In the genomic region with DNA sequence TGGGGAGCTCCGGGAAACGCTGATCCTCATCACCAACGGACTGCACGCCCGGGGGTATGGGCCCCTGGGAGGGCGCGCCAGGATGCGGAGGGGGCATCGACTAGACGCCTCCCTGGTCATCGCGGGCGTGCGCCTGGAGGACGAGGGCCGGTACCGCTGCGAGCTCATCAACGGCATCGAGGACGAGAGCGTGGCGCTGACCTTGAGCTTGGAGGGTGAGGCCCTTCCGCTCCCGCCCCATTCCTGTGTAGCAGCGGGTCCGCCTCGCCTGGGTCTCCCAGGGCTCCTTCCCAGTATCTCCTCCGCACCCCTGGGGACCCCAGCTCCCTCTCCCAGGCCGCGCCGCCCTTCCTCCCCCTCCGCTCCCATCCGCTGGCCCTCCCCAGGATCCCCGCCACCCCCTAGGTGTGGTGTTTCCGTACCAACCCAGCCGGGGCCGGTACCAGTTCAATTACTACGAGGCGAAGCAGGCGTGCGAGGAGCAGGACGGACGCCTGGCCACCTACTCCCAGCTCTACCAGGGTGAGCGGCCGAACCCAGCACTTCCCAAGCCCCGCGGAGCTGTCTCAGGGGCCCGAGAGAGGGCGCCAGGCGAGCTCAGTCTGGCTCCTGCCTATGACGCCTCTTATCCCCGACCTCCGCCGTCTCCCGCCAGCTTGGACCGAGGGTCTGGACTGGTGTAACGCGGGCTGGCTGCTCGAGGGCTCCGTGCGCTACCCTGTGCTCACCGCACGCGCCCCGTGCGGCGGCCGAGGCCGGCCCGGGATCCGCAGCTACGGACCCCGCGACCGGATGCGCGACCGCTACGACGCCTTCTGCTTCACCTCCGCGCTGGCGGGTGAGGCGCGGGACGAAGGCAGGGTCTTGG, we compare ENCODE assay signal across 8 cellular contexts. TPM values are rescaled to one million over a fixed set of nuclear protein-coding genes. Genes with fewer than 3 reads are reported as not detected.
DNase-seq lines count a peak whose midpoint lies in the region; ATAC-seq and TF ChIP-seq lines count a peak whose summit lies in the region.

No MANE protein-coding gene starts in this region.

- H3K9me3 ChIP-seq in ES-I3 (ENCODE audit: control insufficient read depth, insufficient read depth, low read length) (no peaks in the 10 kb centered on the region), esophagus muscularis mucosa (no peaks in the 10 kb centered on the region)

- ATAC-seq in natural killer cell (peak; percentile 42 to 61 (median 51)), HG02884 (IDR thresholded peaks at IDR 0.05; ENCODE audit: unreplicated experiment) (no peak), HG03095 (IDR thresholded peaks at IDR 0.05; ENCODE audit: unreplicated experiment) (no peak)

- no peak for TF ChIP-seq POLR2A in esophagus muscularis mucosa (IDR thresholded peaks at IDR 0.05; ENCODE audit: low read depth)

- peaks cover 61 to 63% of the 10 kb centered on the region in 2 donors for H3K27me3 Mint-ChIP-seq in natural killer cell (ENCODE audit: low read depth in 2 of 2)

- peaks cover 10 to 67% (median 33%) of the 10 kb centered on the region in 4 donors for H3K27me3 ChIP-seq in esophagus muscularis mucosa

- 5% methylated on average over 11 of the region's 87 CpGs for WGBS in esophagus muscularis mucosa
- 2% methylated on average over 87 of the region's 87 CpGs for WGBS in urinary bladder

- peak overlapping the region; percentile 86 for H3K9ac ChIP-seq in ES-I3 (ENCODE audit: low read depth, low read length)

- DNase-seq in NCI-H1105 (lab: John Stamatoyannopoulos, UW) = peak; percentile 45
- DNase-seq in activated CD4-positive, alpha-beta T cell treated with anti-CD3 and anti-CD28 coated beads, Interleukin-2, amount 50 U/mL, for 48 hours = peak; percentile 59 to 69
- DNase-seq in esophagus muscularis mucosa (ENCODE audit: extremely low spot score) = no peak
- no peak for DNase-seq in natural killer cell

- no peak overlapping the region for H3K27ac Mint-ChIP-seq in natural killer cell

- H3K4me1 Mint-ChIP-seq in natural killer cell = peaks cover 7 to 8% of the 10 kb centered on the region in 2 donors

- no peaks in the 10 kb centered on the region for H3K9me3 Mint-ChIP-seq in natural killer cell

- no peaks in the 10 kb centered on the region; the same call in 1 of the 2 replicates for H3K4me1 ChIP-seq in ES-I3 (ENCODE audit: insufficient read depth, low read length)
- H3K4me1 ChIP-seq in esophagus muscularis mucosa = peaks cover 24 to 28% (median 26%) of the 10 kb centered on the region in 4 donors
- no peaks in the 10 kb centered on the region for H3K4me1 ChIP-seq in urinary bladder (ENCODE audit: insufficient read depth)

- TF ChIP-seq CTCF in esophagus muscularis mucosa (IDR thresholded peaks at IDR 0.05) (peak in 2 of 3 experiments; percentile 3 to 40), natural killer cell (IDR thresholded peaks at IDR 0.05) (peak; percentile 9)

- H3K4me3 Mint-ChIP-seq in natural killer cell = peak overlapping the region; percentile 40

- peak overlapping the region; percentile 43 to 61 (median 52) for H3K4me3 ChIP-seq in esophagus muscularis mucosa
- H3K4me3 ChIP-seq in urinary bladder (ENCODE audit: low read depth, low read length) = peak overlapping the region; percentile 42

- H3K27ac ChIP-seq in esophagus muscularis mucosa (replicated peaks in 1 of 4) (peak overlapping the region; percentile 46 to 74 (median 54)), urinary bladder (ENCODE audit: low read depth) (no peak overlapping the region)

- no peak for TF ChIP-seq EP300 in esophagus muscularis mucosa (IDR thresholded peaks at IDR 0.05)

- H3K36me3 ChIP-seq in ES-I3 (ENCODE audit: insufficient read depth, low read length) (no peaks in the 10 kb centered on the region), esophagus muscularis mucosa (no peaks in the 10 kb centered on the region), urinary bladder (ENCODE audit: insufficient read depth) (no peaks in the 10 kb centered on the region)

- intact Hi-C loops in esophagus muscularis mucosa (cut with DNase I) = no loop called here
- intact Hi-C loops in natural killer cell (cut with micrococcal nuclease) = no loop called here

- H3K36me3 Mint-ChIP-seq in natural killer cell = no peaks in the 10 kb centered on the region

RNA-seq across cellular contexts. Expression of a gene that starts 5.0 kb away (rescaled TPM):
- total RNA-seq in esophagus muscularis mucosa = 1 to 10 TPM in 3 of 4 donors, under 1 TPM in 1; 0.83 to 5.1 (median 2.2) TPM
- not detected for total RNA-seq in natural killer cell
- total RNA-seq in urinary bladder = not detected
- polyA plus RNA-seq in urinary bladder = 4.0 TPM

RNA-seq across cellular contexts. Expression of a gene that starts 17.7 kb away (rescaled TPM):
- 1 to 10 TPM in 1 of 4 donors, under 1 TPM in 2, not detected in 1; 0.45 to 1.0 (median 0.99) TPM for total RNA-seq in esophagus muscularis mucosa
- under 1 TPM; 0.18 to 0.25 (median 0.19) TPM for total RNA-seq in natural killer cell
- total RNA-seq in urinary bladder = 0.48 TPM
- 0.19 TPM for polyA plus RNA-seq in urinary bladder

RNA-seq across cellular contexts. Expression of a gene that starts 22.9 kb away (rescaled TPM):
- total RNA-seq in esophagus muscularis mucosa = 10 to 100 TPM; 22.6 to 32.8 (median 26.4) TPM
- 10 to 100 TPM; 19.3 to 27.3 (median 22.1) TPM for total RNA-seq in natural killer cell
- total RNA-seq in urinary bladder = 6.1 TPM
- polyA plus RNA-seq in urinary bladder = 24.5 TPM

RNA-seq across cellular contexts. Expression of a gene that starts 32.6 kb away (rescaled TPM):
- 10 to 100 TPM; 73.5 to 98.0 (median 85.2) TPM for total RNA-seq in esophagus muscularis mucosa
- total RNA-seq in natural killer cell = 10 to 100 TPM; 32.6 to 52.5 (median 36.6) TPM
- 27.3 TPM for total RNA-seq in urinary bladder
- polyA plus RNA-seq in urinary bladder = 84.1 TPM

RNA-seq across cellular contexts. Expression of a gene that starts 44.7 kb away (rescaled TPM):
- total RNA-seq in esophagus muscularis mucosa (not detected), natural killer cell (1 to 10 TPM; 3.3 to 4.1 (median 4.0) TPM), urinary bladder (not detected)
- polyA plus RNA-seq in urinary bladder = 0.09 TPM

Comparison
In these comparisons a context has a peak if more than half of its experiments do, and no peak if none do; other contexts are left out.
1. DNase-seq: peak in NCI-H1105 (single experiment) and activated CD4-positive, alpha-beta T cell treated with anti-CD3 and anti-CD28 coated beads, Interleukin-2, amount 50 U/mL, for 48 hours (2 of 2); none in esophagus muscularis mucosa (single experiment) and natural killer cell (single experiment).
2. ATAC-seq: peak in natural killer cell (3 of 3); none in HG02884 (single experiment) and HG03095 (single experiment).